ENCODE assay signal across 10 cellular contexts in the genomic region with DNA sequence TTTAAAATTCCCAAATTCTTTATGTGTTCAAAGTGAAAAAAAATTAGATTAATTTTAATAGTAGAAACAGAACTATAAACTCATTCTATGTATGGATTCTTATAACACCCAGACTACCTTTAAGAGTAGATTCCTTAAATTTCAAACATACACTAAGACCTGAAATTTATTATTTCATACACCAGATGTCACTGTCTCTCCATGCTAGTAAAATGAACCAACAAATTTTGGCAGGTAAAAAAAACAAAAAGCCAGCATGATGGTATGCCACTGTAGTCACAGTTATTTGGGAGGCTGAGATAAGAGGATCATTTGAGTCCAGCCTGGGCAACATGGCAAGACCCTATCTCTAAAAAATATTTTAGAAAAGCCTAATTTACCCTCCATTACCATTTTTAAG.
DNase-seq lines count a peak whose midpoint lies in the region; ATAC-seq and TF ChIP-seq lines count a peak whose summit lies in the region.
"Had no signal": no experiment of that assay in that cellular context is flagged by ENCODE, and none has a peak within 500 bp of the region (broad histone marks: within the 10 kb centered on the region; RNA-seq: fewer than 3 reads in every experiment).

No MANE protein-coding gene starts in this region.

- peak; percentile 92 to 94 for TF ChIP-seq RAD21 in liver (IDR thresholded peaks at IDR 0.05)

- no peaks in the 10 kb centered on the region for H4K20me1 ChIP-seq in Loucy (ENCODE audit: insufficient read depth, low read length, poor library complexity, severe bottlenecking)

- peak; percentile 70 for TF ChIP-seq CTCF in C4-2B (conservative IDR thresholded peaks at IDR 0.05)
- TF ChIP-seq CTCF in Loucy (conservative IDR thresholded peaks at IDR 0.05; ENCODE audit: low read length) = peak; percentile 53
- TF ChIP-seq CTCF in astrocyte of the spinal cord (IDR thresholded peaks at IDR 0.05; ENCODE audit: low read depth, low read length) = peak; percentile 29
- peak; percentile 60 for TF ChIP-seq CTCF in liver (IDR thresholded peaks at IDR 0.05; ENCODE audit: low read depth, low read length, missing input control)

- peak; percentile 45 for DNase-seq in astrocyte of the spinal cord (ENCODE audit: low read depth, low spot score)
- DNase-seq in Ammon's horn (ENCODE audit: low spot score) = no peak
- DNase-seq in sciatic nerve (ENCODE audit: low spot score) = no peak
- DNase-seq in activated T-cell treated with anti-CD3 and anti-CD28 coated beads for 4 hours = no peak
- no peak for DNase-seq in NCI-H128 (lab: John Stamatoyannopoulos, UW; ENCODE audit: unreplicated experiment)
- DNase-seq: Right ventricle myocardium superior had no signal

- H3K9me2 ChIP-seq in Loucy (replicated peaks; ENCODE audit: low read depth, low read length) = no peaks in the 10 kb centered on the region

- H3F3A ChIP-seq in Loucy (ENCODE audit: low read depth) = no peaks in the 10 kb centered on the region

- H2AFZ ChIP-seq in Loucy (ENCODE audit: low read length) = no peak overlapping the region

- no peak overlapping the region for H3K4me2 ChIP-seq in Loucy (ENCODE audit: low read depth, low read length, poor library complexity, severe bottlenecking)

- intact Hi-C loops in sciatic nerve (cut with DNase I) = no loop called here

- in situ Hi-C loops in astrocyte of the spinal cord (cut with HindIII; ENCODE audit: low sequenced_read_pairs) = no loop called here

- ATAC-seq in sciatic nerve = no peak

- H3K4me1 ChIP-seq in Loucy (ENCODE audit: insufficient read depth, low read length, poor library complexity, severe bottlenecking) (no peaks in the 10 kb centered on the region), liver (ENCODE audit: control insufficient read depth in 4 of 4, insufficient read depth in 4 of 4, low read length in 3 of 4) (no peaks in the 10 kb centered on the region)

- H3K36me3 ChIP-seq in Loucy (ENCODE audit: insufficient read depth, low read length) (no peaks in the 10 kb centered on the region), liver (ENCODE audit: control insufficient read depth in 4 of 4, insufficient read depth in 3 of 4, low read depth in 1 of 4, low read length in 3 of 4) (no peaks in the 10 kb centered on the region)

- H3K9me3 ChIP-seq in Loucy (ENCODE audit: insufficient read depth, low read depth, low read length) (no peaks in the 10 kb centered on the region), liver (ENCODE audit: control insufficient read depth in 4 of 4, low read length in 3 of 4) (no peaks in the 10 kb centered on the region)

- H3K27ac ChIP-seq in C4-2B (peak overlapping the region; percentile 5; the same call in 1 of the 2 replicates), liver (ENCODE audit: low read depth in 1 of 2, low read length in 2 of 2) (no peak overlapping the region)
- H3K27ac ChIP-seq: epithelial cell of prostate had no signal

- no peaks in the 10 kb centered on the region for H3K27me3 ChIP-seq in Loucy (ENCODE audit: insufficient read depth, low read length, poor library complexity, severe bottlenecking)
- H3K27me3 ChIP-seq in liver (ENCODE audit: control insufficient read depth in 4 of 4, insufficient read depth in 4 of 4, low read length in 3 of 4) = no peaks in the 10 kb centered on the region

- H3K4me3 ChIP-seq in Loucy (ENCODE audit: low read length, poor library complexity, severe bottlenecking) (no peak overlapping the region), astrocyte of the spinal cord (ENCODE audit: low read depth, low read length) (no peak overlapping the region), liver (ENCODE audit: low read depth in 1 of 3, low read length in 3 of 3) (no peak overlapping the region)

- no peak overlapping the region for H3K9ac ChIP-seq in Loucy (ENCODE audit: low read depth, low read length, poor library complexity, severe bottlenecking)
- no peak overlapping the region for H3K9ac ChIP-seq in liver (ENCODE audit: low read depth in 1 of 2, low read length in 2 of 2)

- H3K79me2 ChIP-seq in Loucy (ENCODE audit: insufficient read depth, low read length) = no peaks in the 10 kb centered on the region

TF ChIP-seq in liver, 16 proteins besides CTCF, POLR2A, EP300 and RAD21:
- TF ChIP-seq, protein P1, sequence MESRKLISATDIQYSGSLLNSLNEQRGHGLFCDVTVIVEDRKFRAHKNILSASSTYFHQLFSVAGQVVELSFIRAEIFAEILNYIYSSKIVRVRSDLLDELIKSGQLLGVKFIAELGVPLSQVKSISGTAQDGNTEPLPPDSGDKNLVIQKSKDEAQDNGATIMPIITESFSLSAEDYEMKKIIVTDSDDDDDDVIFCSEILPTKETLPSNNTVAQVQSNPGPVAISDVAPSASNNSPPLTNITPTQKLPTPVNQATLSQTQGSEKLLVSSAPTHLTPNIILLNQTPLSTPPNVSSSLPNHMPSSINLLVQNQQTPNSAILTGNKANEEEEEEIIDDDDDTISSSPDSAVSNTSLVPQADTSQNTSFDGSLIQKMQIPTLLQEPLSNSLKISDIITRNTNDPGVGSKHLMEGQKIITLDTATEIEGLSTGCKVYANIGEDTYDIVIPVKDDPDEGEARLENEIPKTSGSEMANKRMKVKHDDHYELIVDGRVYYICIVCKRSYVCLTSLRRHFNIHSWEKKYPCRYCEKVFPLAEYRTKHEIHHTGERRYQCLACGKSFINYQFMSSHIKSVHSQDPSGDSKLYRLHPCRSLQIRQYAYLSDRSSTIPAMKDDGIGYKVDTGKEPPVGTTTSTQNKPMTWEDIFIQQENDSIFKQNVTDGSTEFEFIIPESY (IDR thresholded peaks at IDR 0.05) = no peak
- TF ChIP-seq GABPA (IDR thresholded peaks at IDR 0.05 in 1 of 2, conservative IDR thresholded peaks at IDR 0.05 in 1 of 2) (no peak), FOXA1 (IDR thresholded peaks at IDR 0.05) (no peak), HNF4A (conservative IDR thresholded peaks at IDR 0.05) (no peak), EGR1 (IDR thresholded peaks at IDR 0.05; ENCODE audit: low read depth in 2 of 2) (no peak)
